ENCODE assay signal across 21 cellular contexts in the genomic region with DNA sequence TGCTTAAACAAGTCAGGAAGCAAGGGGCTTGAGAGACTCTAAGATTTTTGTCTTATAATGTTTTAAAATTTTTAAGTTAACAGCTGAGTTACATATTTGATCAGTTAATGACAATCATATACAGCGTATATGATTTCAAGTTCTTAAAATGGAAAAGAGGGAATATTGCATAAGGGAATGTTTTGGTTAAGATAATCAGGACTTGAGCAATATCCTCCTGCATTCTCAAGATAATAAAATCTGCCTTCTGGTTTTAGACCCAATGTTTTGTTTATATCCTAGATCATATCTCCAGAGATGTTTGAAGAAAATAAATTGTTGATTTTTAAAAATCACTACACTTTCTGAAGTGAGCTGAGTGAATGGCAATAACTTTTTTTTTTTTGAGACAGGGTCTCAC.
"Had no signal": no experiment of that assay in that cellular context is flagged by ENCODE, and none has a peak within 500 bp of the region (broad histone marks: within the 10 kb centered on the region; RNA-seq: fewer than 3 reads in every experiment).

No MANE protein-coding gene starts in this region.

- DNase-seq: activated CD4-positive, alpha-beta memory T cell treated with anti-CD3 and anti-CD28 coated beads for 36 hours; activated CD4-positive, alpha-beta T cell treated with anti-CD3 and anti-CD28 coated beads for 48 hours; activated CD4-positive, CD25-positive, alpha-beta regulatory T cell; activated effector memory CD4-positive, alpha-beta T cell treated with anti-CD3 and anti-CD28 coated beads, Interleukin-2, amount 50 U/mL, for 16 hours; activated naive CD4-positive, alpha-beta T cell treated with anti-CD3 and anti-CD28 coated beads, Interleukin-2, amount 10 ng/mL, durations not matched to agents 7 days and 5 days; activated T-cell treated with anti-CD3 and anti-CD28 coated beads, Interleukin-2, amount 50 U/mL, for 48 hours; aorta; caudate nucleus; effector memory CD4-positive, alpha-beta T cell; heart right ventricle; kidney; lower lobe of right lung; naive thymus-derived CD8-positive, alpha-beta T cell; retina; stimulated activated CD4-positive, alpha-beta T cell treated with anti-CD3 and anti-CD28 coated beads, Interleukin-12 subunit alpha, Interleukin-12 subunit beta, amount 100 ng/mL, for 4 hours; stimulated activated naive CD8-positive, alpha-beta T cell treated with anti-CD3 and anti-CD28 coated beads, Interleukin-15, amount 100 ng/mL, for 72 hours; uterus had no signal

- H3K27me3 ChIP-seq: neural progenitor cell, uterus had no signal

- H3K4me3 ChIP-seq: heart right ventricle, lower lobe of right lung, neural progenitor cell, tibial nerve, uterus had no signal

- H3K27ac ChIP-seq: heart right ventricle, lower lobe of right lung, neural progenitor cell, tibial nerve, uterus had no signal

- ATAC-seq: esophagus mucosa; heart right ventricle; left lobe of liver; lower lobe of right lung; naive thymus-derived CD8-positive, alpha-beta T cell; stimulated activated naive CD8-positive, alpha-beta T cell treated with anti-CD3 and anti-CD28 coated beads, Interleukin-15, amount 100 ng/mL, for 72 hours had no signal

- H3K9me3 ChIP-seq: heart right ventricle, lower lobe of right lung, tibial nerve, uterus had no signal

- H3K4me1 ChIP-seq: heart right ventricle, lower lobe of right lung, tibial nerve, uterus had no signal
